ENCODE assay signal across 8 cellular contexts in the genomic region with DNA sequence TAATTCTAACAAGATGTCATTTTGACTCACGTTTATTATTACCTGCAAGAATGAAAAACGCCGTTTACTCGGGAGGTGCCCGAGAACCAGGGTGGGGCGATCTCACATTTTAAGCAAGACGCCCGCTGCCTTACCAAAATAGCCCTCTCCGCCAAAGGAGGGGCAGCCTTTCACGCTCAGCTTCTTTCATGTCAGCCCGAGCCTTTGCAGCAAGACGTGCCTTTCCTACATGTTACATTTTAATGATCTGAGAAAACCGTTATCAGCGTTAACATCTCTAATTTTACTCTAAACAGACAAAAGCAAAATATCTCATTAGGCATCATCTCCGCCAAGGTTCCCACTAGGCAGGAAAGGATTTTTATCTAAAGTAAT. TPM values are rescaled to one million over a fixed set of nuclear protein-coding genes. Genes with fewer than 3 reads are reported as not detected.
DNase-seq lines count a peak whose midpoint lies in the region; ATAC-seq and TF ChIP-seq lines count a peak whose summit lies in the region.

No MANE protein-coding gene starts in this region.

- H3K4me1 ChIP-seq in left lung (peaks cover 6 to 19% of the 10 kb centered on the region in 2 donors), thymus (ENCODE audit: control insufficient read depth, insufficient read depth, low read length) (peaks cover 7% of the 10 kb centered on the region)

- 2% methylated on average over 15 of the region's 15 CpGs for WGBS in thymus

- no peak for ATAC-seq in activated naive CD4-positive, alpha-beta T cell treated with anti-CD3 and anti-CD28 coated beads, Interleukin-2, amount 50 U/mL, for 72 hours
- ATAC-seq in left lung (no peak), GM19397 (IDR thresholded peaks at IDR 0.05; ENCODE audit: unreplicated experiment) (no peak), GM19035 (IDR thresholded peaks at IDR 0.05; ENCODE audit: unreplicated experiment) (no peak)

- H3K27ac Mint-ChIP-seq in activated naive CD4-positive, alpha-beta T cell treated with anti-CD3 and anti-CD28 coated beads, Interleukin-2, amount 50 U/mL, for 72 hours, result peak overlapping the region; percentile 94 to 97

- H3K27me3 ChIP-seq in left lung (peaks cover 20 to 70% of the 10 kb centered on the region in 2 donors), thymus (ENCODE audit: control insufficient read depth, insufficient read depth) (no peaks in the 10 kb centered on the region)

- peaks cover 18 to 43% of the 10 kb centered on the region in 2 donors for H3K36me3 Mint-ChIP-seq in activated naive CD4-positive, alpha-beta T cell treated with anti-CD3 and anti-CD28 coated beads, Interleukin-2, amount 50 U/mL, for 72 hours

- peak; percentile 58 for DNase-seq in stimulated activated CD4-positive, alpha-beta T cell treated with anti-CD3 and anti-CD28 coated beads, Interleukin-15, amount 100 ng/mL, for 24 hours
- DNase-seq in stimulated activated CD4-positive, alpha-beta T cell treated with anti-CD3 and anti-CD28 coated beads, Interleukin-12 subunit alpha, Interleukin-12 subunit beta, amount 100 ng/mL, for 4 hours, result no peak
- DNase-seq in activated naive CD4-positive, alpha-beta T cell treated with anti-CD3 and anti-CD28 coated beads, Interleukin-2, amount 50 U/mL, for 72 hours (ENCODE audit: low spot score in 2 of 2), result no peak
- DNase-seq in left lung (no peak), AG08395 (ENCODE audit: low spot score) (no peak)

- H3K36me3 ChIP-seq in left lung, result no peaks in the 10 kb centered on the region
- peaks cover 3% of the 10 kb centered on the region for H3K36me3 ChIP-seq in thymus (ENCODE audit: control insufficient read depth, insufficient read depth)

- intact Hi-C loops in left lung (cut with DNase I), result loop anchor here in 1 of 2 donors (10.0 kb wide), 2 partner anchors 100 to 320 kb away; no protein-coding TSS in a partner anchor

- peak overlapping the region; percentile 54 to 84 for H3K27ac ChIP-seq in left lung
- peak overlapping the region; percentile 94 for H3K27ac ChIP-seq in thymus (ENCODE audit: low read depth)

- H3K4me3 ChIP-seq in left lung (peak overlapping the region; percentile 49 to 58), thymus (ENCODE audit: low read length) (peak overlapping the region; percentile 96)

- no peaks in the 10 kb centered on the region for H3K9me3 ChIP-seq in left lung
- no peaks in the 10 kb centered on the region for H3K9me3 ChIP-seq in thymus (ENCODE audit: control insufficient read depth)

- no peak for TF ChIP-seq CTCF in left lung (IDR thresholded peaks at IDR 0.05)

- no peaks in the 10 kb centered on the region for H3K9me3 Mint-ChIP-seq in activated naive CD4-positive, alpha-beta T cell treated with anti-CD3 and anti-CD28 coated beads, Interleukin-2, amount 50 U/mL, for 72 hours

RNA-seq across cellular contexts. Expression of a gene that starts 2.0 kb away (rescaled TPM):
- total RNA-seq in activated naive CD4-positive, alpha-beta T cell treated with anti-CD3 and anti-CD28 coated beads, Interleukin-2, amount 50 U/mL, for 72 hours, result 10 to 100 TPM; 48.7 to 90.8 TPM
- total RNA-seq in left lung, result 1 to 10 TPM; 3.8 to 5.6 TPM
- 12.7 TPM for polyA plus RNA-seq in thymus

Comparison
In these comparisons a context has a peak if more than half of its experiments do, and no peak if none do; other contexts are left out.
1. RNA of a gene that starts 2.0 kb away (total RNA-seq): 48.7 to 90.8 TPM in activated naive CD4-positive, alpha-beta T cell treated with anti-CD3 and anti-CD28 coated beads, Interleukin-2, amount 50 U/mL, for 72 hours; 3.8 to 5.6 TPM in left lung; every median in the first group is over 4 times any median in the second.